In the genomic region with DNA sequence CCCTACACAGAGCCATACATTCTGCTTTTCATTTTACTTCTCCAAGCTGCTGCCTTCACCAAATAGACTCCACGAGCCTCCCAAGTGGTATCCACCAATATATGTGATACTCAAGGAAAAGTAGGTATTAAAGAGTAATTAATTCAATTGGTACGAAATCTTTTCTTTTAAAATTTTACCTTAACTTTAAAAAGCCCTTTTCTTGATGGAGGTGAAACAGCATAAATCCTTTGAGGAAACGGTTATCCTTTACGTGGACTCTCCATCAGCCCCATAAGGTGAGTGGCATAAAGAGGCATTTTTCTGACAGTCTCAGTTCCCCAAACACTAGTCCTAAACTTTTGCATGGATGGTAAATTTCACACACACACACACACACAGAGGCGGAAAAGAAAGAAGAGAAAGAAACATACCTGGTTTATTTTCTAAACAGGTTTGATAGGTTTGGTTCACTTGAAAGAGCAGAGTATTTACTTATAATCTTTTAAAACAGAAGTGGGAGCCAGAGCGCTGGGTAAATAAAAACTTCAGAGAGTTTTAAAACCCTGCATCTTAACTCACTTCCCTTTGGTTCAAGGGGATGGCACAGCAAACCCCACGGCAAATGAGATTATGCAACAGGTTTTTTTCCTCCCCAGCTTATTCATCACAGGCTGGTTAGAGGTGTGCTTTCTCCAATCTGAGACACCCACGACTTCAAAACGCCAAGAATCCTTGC, we compare ENCODE assay signal across 8 cellular contexts. TPM values are rescaled to one million over a fixed set of nuclear protein-coding genes. Genes with fewer than 3 reads are reported as not detected.
A peak's percentile ranks its signal among the peaks of the same experiment; 100 is the strongest.
DNase-seq lines count a peak whose midpoint lies in the region; ATAC-seq and TF ChIP-seq lines count a peak whose summit lies in the region.

No MANE protein-coding gene starts in this region.

- H3K4me1 Mint-ChIP-seq in stimulated activated naive B cell treated with anti-CD40 and anti-IgM and Interleukin-4, amounts not matched to agents 10 μg/mL and 1 μg/mL and 100 μg/mL, for 72 hours, result peaks cover 3 to 14% of the 10 kb centered on the region in 2 donors

- H3K27me3 Mint-ChIP-seq in stimulated activated naive B cell treated with anti-CD40 and anti-IgM and Interleukin-4, amounts not matched to agents 10 μg/mL and 1 μg/mL and 100 μg/mL, for 72 hours, result peaks cover 0 to 4% of the 10 kb centered on the region in 2 donors

- WGBS in mesodermal cell (ENCODE audit: insufficient coverage in 2 of 2), 2 experiments, result 0 to 11% methylated on average over 2 to 5 of the region's 9 CpGs

- H3K4me1 ChIP-seq in mesodermal cell (ENCODE audit: control insufficient read depth, insufficient read depth, low read length, poor library complexity, severe bottlenecking), result peaks cover 19% of the 10 kb centered on the region

- no peak overlapping the region for H3K27ac Mint-ChIP-seq in stimulated activated naive B cell treated with anti-CD40 and anti-IgM and Interleukin-4, amounts not matched to agents 10 μg/mL and 1 μg/mL and 100 μg/mL, for 72 hours

- no peak for TF ChIP-seq CTCF in AG04449 (IDR thresholded peaks at IDR 0.05; ENCODE audit: insufficient read depth, low read length, missing control alignments)

- DNase-seq in AG04449 (ENCODE audit: low read depth, low spot score) (no peak), NCI-H446 (lab: John Stamatoyannopoulos, UW) (peak; percentile 45 to 70)
- DNase-seq in activated CD4-positive, alpha-beta T cell treated with anti-CD3 and anti-CD28 coated beads, Interleukin-2, amount 50 U/mL, for 48 hours, result peak; percentile 36 to 48
- DNase-seq in effector CD8-positive, alpha-beta T cell (lab: John Stamatoyannopoulos, UW), result peak; percentile 43
- DNase-seq in stimulated activated naive B cell treated with anti-CD40 and anti-IgM and Interleukin-4, amounts not matched to agents 10 μg/mL and 1 μg/mL and 100 μg/mL, for 72 hours, result no peak

- no peaks in the 10 kb centered on the region for H3K36me3 ChIP-seq in mesodermal cell (ENCODE audit: control insufficient read depth, insufficient read depth, low read length)

- peaks cover 2 to 4% of the 10 kb centered on the region in 2 donors for H3K9me3 Mint-ChIP-seq in stimulated activated naive B cell treated with anti-CD40 and anti-IgM and Interleukin-4, amounts not matched to agents 10 μg/mL and 1 μg/mL and 100 μg/mL, for 72 hours

- H3K4me3 ChIP-seq in AG04449 (ENCODE audit: low read depth, low read length) (peak overlapping the region; percentile 74), mesodermal cell (ENCODE audit: extremely low read depth, insufficient read depth, low read length, poor library complexity, severe bottlenecking) (peak overlapping the region; percentile 87)

- peaks cover 8% of the 10 kb centered on the region for H3K9me3 ChIP-seq in mesodermal cell (ENCODE audit: control insufficient read depth, low read length)

- POLR2A ChIA-PET in AG04449 (lab: Yijun Ruan, JAX), result no interaction called here

- CTCF ChIA-PET in AG04449 (lab: Yijun Ruan, JAX), result interaction anchor here (1.0 to 1.7 kb wide), 4 partner anchors 13 to 184 kb away, joined by 3 to 6 read pairs (median 4); no protein-coding TSS in a partner anchor

- H3K36me3 Mint-ChIP-seq in stimulated activated naive B cell treated with anti-CD40 and anti-IgM and Interleukin-4, amounts not matched to agents 10 μg/mL and 1 μg/mL and 100 μg/mL, for 72 hours, result no peaks in the 10 kb centered on the region

- peak overlapping the region; percentile 59 to 84 for H3K4me3 Mint-ChIP-seq in stimulated activated naive B cell treated with anti-CD40 and anti-IgM and Interleukin-4, amounts not matched to agents 10 μg/mL and 1 μg/mL and 100 μg/mL, for 72 hours

- ATAC-seq in GM18502 (IDR thresholded peaks at IDR 0.05; ENCODE audit: poor library complexity, unreplicated experiment) (peak; percentile 31), HG03095 (IDR thresholded peaks at IDR 0.05; ENCODE audit: unreplicated experiment) (no peak)
- peak; percentile 51 to 56 for ATAC-seq in stimulated activated naive B cell treated with anti-CD40 and anti-IgM and Interleukin-4, amounts not matched to agents 10 μg/mL and 1 μg/mL and 100 μg/mL, for 72 hours (replicated peaks)

- H3K27ac ChIP-seq in mesodermal cell (ENCODE audit: low read depth, low read length, severe bottlenecking), result peak overlapping the region; percentile 98

RNA-seq across cellular contexts. Expression of gene DUSP16, which starts 1.9 kb away (rescaled TPM):
- 24.0 TPM for polyA plus RNA-seq in mesodermal cell (2013, experiment 1 of 2)
- polyA plus RNA-seq in mesodermal cell (2013, experiment 2 of 2), result 17.9 TPM

RNA-seq across cellular contexts. Expression of gene CREBL2, which starts 50.9 kb away (rescaled TPM):
- 22.4 TPM for polyA plus RNA-seq in mesodermal cell (2013, experiment 1 of 2)
- polyA plus RNA-seq in mesodermal cell (2013, experiment 2 of 2), result 20.4 TPM

Comparison
In these comparisons a context has a peak if more than half of its experiments do, and no peak if none do; other contexts are left out.
1. DNase-seq: peak in NCI-H446 (2 of 2), activated CD4-positive, alpha-beta T cell treated with anti-CD3 and anti-CD28 coated beads, Interleukin-2, amount 50 U/mL, for 48 hours (2 of 2) and effector CD8-positive, alpha-beta T cell (single experiment); none in AG04449 (single experiment) and stimulated activated naive B cell treated with anti-CD40 and anti-IgM and Interleukin-4, amounts not matched to agents 10 μg/mL and 1 μg/mL and 100 μg/mL, for 72 hours (single experiment).